Comparison of ENCODE assay signal across 2 cellular contexts in the genomic region with DNA sequence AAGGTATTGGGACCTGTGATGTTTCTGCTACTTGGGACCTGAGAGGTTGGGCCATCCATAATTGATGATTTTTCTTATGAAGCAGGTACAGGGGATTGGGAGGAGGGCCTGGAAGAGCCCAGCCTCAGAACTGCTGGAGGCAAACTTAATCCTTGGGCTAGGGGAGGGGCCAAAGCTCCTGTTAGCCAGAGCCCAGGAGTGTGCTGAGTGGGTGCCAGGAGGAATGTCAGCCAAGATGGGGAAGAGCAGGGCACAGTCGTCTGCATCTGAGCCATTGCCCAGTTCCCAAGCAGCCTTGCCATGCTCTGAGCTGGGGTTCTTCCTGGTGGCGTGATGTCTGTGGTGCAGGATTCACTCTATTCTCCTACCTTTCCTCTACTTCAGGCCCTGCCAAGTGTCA.
TF ChIP-seq lines count a peak whose summit lies in the region.

No MANE protein-coding gene starts in this region.

TF ChIP-seq in liver, 16 proteins besides CTCF, POLR2A, EP300 and RAD21 (continued from another document):
- no peak for TF ChIP-seq ZBTB33 (IDR thresholded peaks at IDR 0.05)
- no peak for TF ChIP-seq NR2F2 (IDR thresholded peaks at IDR 0.05)
- TF ChIP-seq JUND (IDR thresholded peaks at IDR 0.05), result no peak
- no peak for TF ChIP-seq ATF3 (IDR thresholded peaks at IDR 0.05)
- no peak for TF ChIP-seq EGR1 (IDR thresholded peaks at IDR 0.05; ENCODE audit: low read depth in 2 of 2)

TF ChIP-seq in HepG2, 621 proteins besides CTCF, POLR2A, EP300 and RAD21 (continued from another document):
- TF ChIP-seq ZBTB44 (CRISPR knock-in tag; IDR thresholded peaks at IDR 0.05) (no peak), HNRNPLL (IDR thresholded peaks at IDR 0.05; ENCODE audit: low read depth, low read length, poor library complexity, severe bottlenecking) (no peak), ZBTB38 (CRISPR knock-in tag; IDR thresholded peaks at IDR 0.05) (no peak)
